1 cellular context compared by ENCODE assay signal in genomic region chr1:13543927-13544556, GRCh38.
TF ChIP-seq lines count a peak whose summit lies in the region.

No MANE protein-coding gene starts in this region.

TF ChIP-seq in GM12878, 131 proteins besides CTCF, POLR2A, EP300 and RAD21 (continued from another document):
- no peak for TF ChIP-seq CUX1 (IDR thresholded peaks at IDR 0.05; ENCODE audit: insufficient replicate concordance, low read depth, low read length)
- no peak for TF ChIP-seq ZNF384 (IDR thresholded peaks at IDR 0.05; ENCODE audit: borderline replicate concordance, low read depth, low read length)
- TF ChIP-seq RCOR1 (conservative IDR thresholded peaks at IDR 0.05; ENCODE audit: low read depth, low read length): no peak
- TF ChIP-seq BCL11A (IDR thresholded peaks at IDR 0.05; ENCODE audit: low read depth, low read length): no peak
- no peak for TF ChIP-seq RUNX3 (IDR thresholded peaks at IDR 0.05; ENCODE audit: low read length)
- TF ChIP-seq POLR2AphosphoS2 (IDR thresholded peaks at IDR 0.05; ENCODE audit: low read depth, low read length): no peak
- TF ChIP-seq CHD2 (IDR thresholded peaks at IDR 0.05; ENCODE audit: borderline replicate concordance, low read depth, low read length): no peak
- TF ChIP-seq CEBPZ (IDR thresholded peaks at IDR 0.05; ENCODE audit: low read depth, low read length): no peak
- no peak for TF ChIP-seq IKZF1 (conservative IDR thresholded peaks at IDR 0.05)
- no peak for TF ChIP-seq NR2C2 (IDR thresholded peaks at IDR 0.05; ENCODE audit: borderline replicate concordance, control insufficient read depth, insufficient read length, low read depth)
- no peak for TF ChIP-seq CHD4 (IDR thresholded peaks at IDR 0.05)
TF ChIP-seq in GM12878: peak in this region for 0.
